In the genomic region with DNA sequence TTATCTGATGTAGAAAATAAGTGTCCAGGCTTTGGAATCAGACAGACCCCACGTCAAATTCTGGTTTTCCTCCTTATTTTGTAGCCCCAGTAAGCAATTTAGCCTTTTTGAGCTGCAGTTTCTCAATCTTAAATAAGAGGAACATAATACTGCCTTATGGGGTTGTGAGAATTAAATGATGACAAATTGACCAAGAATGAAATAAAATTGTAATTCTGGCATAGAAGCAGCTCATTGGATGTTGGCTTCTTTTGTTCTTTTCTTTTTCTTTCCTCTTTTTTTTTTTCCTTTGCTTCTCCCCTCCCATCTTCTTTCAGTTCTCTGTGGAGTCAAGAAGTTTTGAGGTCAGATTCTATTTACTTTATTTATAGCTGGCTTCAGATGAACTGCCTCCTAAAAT, we compare ENCODE assay signal across 12 cellular contexts.
DNase-seq lines count a peak whose midpoint lies in the region; ATAC-seq lines count a peak whose summit lies in the region.
"Had no signal": no experiment of that assay in that cellular context is flagged by ENCODE, and none has a peak within 500 bp of the region (broad histone marks: within the 10 kb centered on the region; RNA-seq: fewer than 3 reads in every experiment).

No MANE protein-coding gene starts in this region.

- H3K4me3 Mint-ChIP-seq in activated naive CD4-positive, alpha-beta T cell treated with anti-CD3 and anti-CD28 coated beads, Interleukin-2, amount 10 ng/mL, durations not matched to agents 7 days and 5 days = no peak overlapping the region
- no peak overlapping the region for H3K4me3 Mint-ChIP-seq in activated naive CD4-positive, alpha-beta T cell treated with anti-CD3 and anti-CD28 coated beads for 36 hours
- H3K4me3 Mint-ChIP-seq in stimulated activated naive CD8-positive, alpha-beta T cell treated with anti-CD3 and anti-CD28 coated beads, Interleukin-15, amount 100 ng/mL, for 72 hours = peak overlapping the region; percentile 1 to 45
- H3K4me3 Mint-ChIP-seq: B cell had no signal

- DNase-seq in activated naive CD4-positive, alpha-beta T cell treated with anti-CD3 and anti-CD28 coated beads, Interleukin-2, amount 10 ng/mL, durations not matched to agents 7 days and 5 days = no peak
- no peak for DNase-seq in activated naive CD4-positive, alpha-beta T cell treated with anti-CD3 and anti-CD28 coated beads for 36 hours
- peak; percentile 22 for DNase-seq in GM03348 (ENCODE audit: low spot score)
- peak; percentile 21 for DNase-seq in fibroblast of gingiva (ENCODE audit: low read depth)
- no peak for DNase-seq in stimulated activated naive CD8-positive, alpha-beta T cell treated with anti-CD3 and anti-CD28 coated beads, Interleukin-15, amount 100 ng/mL, for 72 hours
- DNase-seq in sciatic nerve (ENCODE audit: low spot score) = no peak
- DNase-seq: Karpas-422, NCI-H1930, NCI-H524 had no signal

- ATAC-seq in stimulated activated naive CD8-positive, alpha-beta T cell treated with anti-CD3 and anti-CD28 coated beads, Interleukin-15, amount 100 ng/mL, for 72 hours = no peak
- ATAC-seq in sciatic nerve (no peak), HG02840 (IDR thresholded peaks at IDR 0.05; ENCODE audit: low FRiP score, unreplicated experiment) (no peak), HG03565 (IDR thresholded peaks at IDR 0.05; ENCODE audit: unreplicated experiment) (no peak)

- CTCF ChIA-PET in activated naive CD4-positive, alpha-beta T cell treated with anti-CD3 and anti-CD28 coated beads, Interleukin-2, amount 10 ng/mL, durations not matched to agents 7 days and 5 days (lab: Charles Lee) = no interaction called here
- CTCF ChIA-PET in activated naive CD4-positive, alpha-beta T cell treated with anti-CD3 and anti-CD28 coated beads for 36 hours (lab: Charles Lee) = interaction anchor here (0.7 to 1.1 kb wide), 5 partner anchors 51 to 125 kb away, joined by 3 to 7 read pairs (median 3); no protein-coding TSS in a partner anchor

- intact Hi-C loops in activated naive CD4-positive, alpha-beta T cell treated with anti-CD3 and anti-CD28 coated beads for 36 hours (cut with micrococcal nuclease) = loop anchor here (1.0 to 10.0 kb wide), 9 partner anchors 11 to 871 kb away; partner anchors contain the start of genes CACHD1, LEPR and LEPROT
- intact Hi-C loops in sciatic nerve (cut with DNase I) = no loop called here

- H3K4me1 Mint-ChIP-seq in activated naive CD4-positive, alpha-beta T cell treated with anti-CD3 and anti-CD28 coated beads, Interleukin-2, amount 10 ng/mL, durations not matched to agents 7 days and 5 days = peaks cover 36% of the 10 kb centered on the region
- H3K4me1 Mint-ChIP-seq in activated naive CD4-positive, alpha-beta T cell treated with anti-CD3 and anti-CD28 coated beads for 36 hours (ENCODE audit: low read depth) = peaks cover 43% of the 10 kb centered on the region
- peaks cover 58% of the 10 kb centered on the region for H3K4me1 Mint-ChIP-seq in stimulated activated naive CD8-positive, alpha-beta T cell treated with anti-CD3 and anti-CD28 coated beads, Interleukin-15, amount 100 ng/mL, for 72 hours
- H3K4me1 Mint-ChIP-seq: B cell had no signal

- no peaks in the 10 kb centered on the region for H3K9me3 Mint-ChIP-seq in activated naive CD4-positive, alpha-beta T cell treated with anti-CD3 and anti-CD28 coated beads, Interleukin-2, amount 10 ng/mL, durations not matched to agents 7 days and 5 days
- no peaks in the 10 kb centered on the region for H3K9me3 Mint-ChIP-seq in activated naive CD4-positive, alpha-beta T cell treated with anti-CD3 and anti-CD28 coated beads for 36 hours
- H3K9me3 Mint-ChIP-seq in stimulated activated naive CD8-positive, alpha-beta T cell treated with anti-CD3 and anti-CD28 coated beads, Interleukin-15, amount 100 ng/mL, for 72 hours = no peaks in the 10 kb centered on the region

- no peaks in the 10 kb centered on the region for H3K36me3 Mint-ChIP-seq in activated naive CD4-positive, alpha-beta T cell treated with anti-CD3 and anti-CD28 coated beads, Interleukin-2, amount 10 ng/mL, durations not matched to agents 7 days and 5 days
- H3K36me3 Mint-ChIP-seq in activated naive CD4-positive, alpha-beta T cell treated with anti-CD3 and anti-CD28 coated beads for 36 hours (ENCODE audit: low read depth) = no peaks in the 10 kb centered on the region

- H3K27ac Mint-ChIP-seq in activated naive CD4-positive, alpha-beta T cell treated with anti-CD3 and anti-CD28 coated beads, Interleukin-2, amount 10 ng/mL, durations not matched to agents 7 days and 5 days = peak overlapping the region; percentile 43
- no peak overlapping the region for H3K27ac Mint-ChIP-seq in activated naive CD4-positive, alpha-beta T cell treated with anti-CD3 and anti-CD28 coated beads for 36 hours
- peak overlapping the region in 1 of 2 donors; percentile 44 for H3K27ac Mint-ChIP-seq in stimulated activated naive CD8-positive, alpha-beta T cell treated with anti-CD3 and anti-CD28 coated beads, Interleukin-15, amount 100 ng/mL, for 72 hours
- H3K27ac Mint-ChIP-seq: B cell had no signal

- H3K27me3 Mint-ChIP-seq in activated naive CD4-positive, alpha-beta T cell treated with anti-CD3 and anti-CD28 coated beads, Interleukin-2, amount 10 ng/mL, durations not matched to agents 7 days and 5 days = peaks cover 9% of the 10 kb centered on the region
- H3K27me3 Mint-ChIP-seq in activated naive CD4-positive, alpha-beta T cell treated with anti-CD3 and anti-CD28 coated beads for 36 hours (ENCODE audit: low read depth) = no peaks in the 10 kb centered on the region
- H3K27me3 Mint-ChIP-seq in stimulated activated naive CD8-positive, alpha-beta T cell treated with anti-CD3 and anti-CD28 coated beads, Interleukin-15, amount 100 ng/mL, for 72 hours = no peaks in the 10 kb centered on the region

Comparison
In these comparisons a context has a peak if more than half of its experiments do, and no peak if none do; other contexts are left out.
1. DNase-seq: peak in GM03348 (single experiment) and fibroblast of gingiva (single experiment); none in activated naive CD4-positive, alpha-beta T cell treated with anti-CD3 and anti-CD28 coated beads, Interleukin-2, amount 10 ng/mL, durations not matched to agents 7 days and 5 days (single experiment), activated naive CD4-positive, alpha-beta T cell treated with anti-CD3 and anti-CD28 coated beads for 36 hours (single experiment), stimulated activated naive CD8-positive, alpha-beta T cell treated with anti-CD3 and anti-CD28 coated beads, Interleukin-15, amount 100 ng/mL, for 72 hours (0 of 2) and sciatic nerve (single experiment).
2. H3K4me3 Mint-ChIP-seq: peak in stimulated activated naive CD8-positive, alpha-beta T cell treated with anti-CD3 and anti-CD28 coated beads, Interleukin-15, amount 100 ng/mL, for 72 hours (2 of 2); none in activated naive CD4-positive, alpha-beta T cell treated with anti-CD3 and anti-CD28 coated beads, Interleukin-2, amount 10 ng/mL, durations not matched to agents 7 days and 5 days (single experiment) and activated naive CD4-positive, alpha-beta T cell treated with anti-CD3 and anti-CD28 coated beads for 36 hours (single experiment).